10 cellular contexts compared by ENCODE assay signal in the genomic region with DNA sequence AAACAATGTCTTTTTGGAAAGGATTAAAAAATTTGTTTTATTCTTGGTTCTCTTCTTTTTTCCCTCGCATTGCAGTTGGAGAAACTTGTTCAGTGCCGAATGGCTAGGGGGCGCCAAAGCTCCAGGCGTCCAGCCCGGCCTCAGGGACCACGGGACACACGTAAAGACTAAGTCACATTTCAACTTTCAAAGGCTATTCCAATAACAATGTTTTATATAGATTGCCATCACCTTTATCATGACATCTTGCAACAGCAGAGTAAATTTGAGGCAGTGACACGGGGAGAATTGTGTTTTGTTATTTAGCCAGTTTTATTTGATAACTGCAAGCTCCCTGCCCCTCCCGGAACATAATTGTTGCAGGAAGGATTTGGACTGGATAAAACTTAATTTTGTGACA. TPM values are rescaled to one million over a fixed set of nuclear protein-coding genes. Genes with fewer than 3 reads are reported as not detected.
DNase-seq lines count a peak whose midpoint lies in the region; ATAC-seq and TF ChIP-seq lines count a peak whose summit lies in the region.
"Had no signal": no experiment of that assay in that cellular context is flagged by ENCODE, and none has a peak within 500 bp of the region (broad histone marks: within the 10 kb centered on the region; RNA-seq: fewer than 3 reads in every experiment).

No MANE protein-coding gene starts in this region.

- TF ChIP-seq EP300 in tibial nerve (IDR thresholded peaks at IDR 0.05) = no peak

- H2BK5ac ChIP-seq in H9 (ENCODE audit: insufficient read length, low read length) = no peak overlapping the region

- no peak overlapping the region for H3K23ac ChIP-seq in H9 (ENCODE audit: insufficient read length, low read depth, low read length)

- H3T11ph ChIP-seq in H9 (ENCODE audit: low read length) = no peak overlapping the region

- TF ChIP-seq CTCF in H9 (conservative IDR thresholded peaks at IDR 0.05) = peak; percentile 98
- TF ChIP-seq CTCF in fibroblast of mammary gland (conservative IDR thresholded peaks at IDR 0.05; ENCODE audit: control insufficient read depth, insufficient read depth, low read depth, low read length) = peak; percentile 98
- TF ChIP-seq CTCF in tibial nerve (IDR thresholded peaks at IDR 0.05) = peak; percentile 70 to 91 (median 82)

- no peak overlapping the region for H3K4ac ChIP-seq in H9 (ENCODE audit: low read depth, low read length)

- no CpG with 5 or more reads among the region's 9 CpGs for WGBS in H9 (ENCODE audit: extremely low coverage, insufficient read length, low lambda C conversion rate)
- WGBS in tibial nerve, 2 donors = 7 to 9% methylated on average over 9 of the region's 9 CpGs

- H3K27me3 ChIP-seq in H9 (ENCODE audit: insufficient read depth, low read length) (peaks cover 26% of the 10 kb centered on the region; the same call in 1 of the 2 replicates), tibial nerve (peaks cover 0 to 33% of the 10 kb centered on the region in 2 donors)

- no peak overlapping the region for H2AFZ ChIP-seq in H9 (ENCODE audit: low read length)

- no peak overlapping the region for H2BK120ac ChIP-seq in H9 (ENCODE audit: low read depth, low read length, poor library complexity, severe bottlenecking)

- H3K79me1 ChIP-seq in H9 (ENCODE audit: insufficient read depth, low read depth, low read length, poor library complexity, severe bottlenecking) = no peaks in the 10 kb centered on the region

- no peak overlapping the region for H2BK20ac ChIP-seq in H9 (ENCODE audit: low read depth, low read length, poor library complexity, severe bottlenecking)

- no peaks in the 10 kb centered on the region for H4K20me1 ChIP-seq in H9 (ENCODE audit: control insufficient read depth, insufficient read depth, insufficient read length)

- DNase-seq in CMK (ENCODE audit: low read depth) (peak; percentile 4), H9 (peak; percentile 62), NCI-H69 (lab: John Stamatoyannopoulos, UW) (peak; percentile 51), fibroblast of mammary gland (ENCODE audit: low read depth) (peak; percentile 70), tibial nerve (ENCODE audit: low spot score in 2 of 2) (peak; percentile 62 to 80)
- DNase-seq in activated CD8-positive, alpha-beta memory T cell treated with anti-CD3 and anti-CD28 coated beads for 24 hours = peak; percentile 77
- peak in 8 of 10 donors; percentile 22 to 44 (median 38) for DNase-seq in naive thymus-derived CD8-positive, alpha-beta T cell

- H2BK12ac ChIP-seq in H9 (ENCODE audit: insufficient read length, low read depth, low read length) = no peak overlapping the region

- H4K91ac ChIP-seq in H9 (ENCODE audit: insufficient read length, low read depth, low read length) = no peak overlapping the region

- no peak overlapping the region for H3K14ac ChIP-seq in H9 (ENCODE audit: insufficient read depth, low read length)

- POLR2A ChIA-PET in naive thymus-derived CD8-positive, alpha-beta T cell (lab: Charles Lee) = interaction anchor here (2.8 kb wide), 1 partner anchor 17 kb away, joined by 11 read pairs; no protein-coding TSS in a partner anchor

- peaks cover 5% of the 10 kb centered on the region; the same call in 1 of the 2 replicates for H3K4me1 ChIP-seq in H9 (ENCODE audit: insufficient read depth, low read length)
- H3K4me1 ChIP-seq in tibial nerve = peaks cover 0 to 51% (median 16%) of the 10 kb centered on the region in 4 donors

- H2AK5ac ChIP-seq in H9 (ENCODE audit: insufficient read length, low read length) = no peak overlapping the region

- peaks cover 55% of the 10 kb centered on the region for H3K27me3 Mint-ChIP-seq in H9 (ENCODE audit: low read depth)
- H3K27me3 Mint-ChIP-seq in naive thymus-derived CD8-positive, alpha-beta T cell = peaks cover 12 to 56% (median 39%) of the 10 kb centered on the region in 5 donors

- H3K4me3 ChIP-seq in fibroblast of mammary gland (ENCODE audit: control insufficient read depth, low read depth, low read length) = no peak overlapping the region
- H3K4me3 ChIP-seq in tibial nerve = peak overlapping the region in 1 of 4 donors; percentile 32

- no peak for TF ChIP-seq POLR2A in tibial nerve (IDR thresholded peaks at IDR 0.05)

- H4K8ac ChIP-seq in H9 (replicated peaks; ENCODE audit: insufficient read length, low read depth, low read length) = no peak overlapping the region

- no peaks in the 10 kb centered on the region for H3K36me3 ChIP-seq in tibial nerve

- no peak overlapping the region for H2BK15ac ChIP-seq in H9 (ENCODE audit: low read depth, low read length)

- H3K27ac Mint-ChIP-seq in H9 = no peak overlapping the region; a peak in 1 of 7 replicates
- H3K27ac Mint-ChIP-seq in naive thymus-derived CD8-positive, alpha-beta T cell = peak overlapping the region in 2 of 10 donors; percentile 63 to 93

- H3K9ac ChIP-seq in H9 (ENCODE audit: extremely low read depth, insufficient read length, low read length) = no peak overlapping the region

- no peak overlapping the region for H3K18ac ChIP-seq in H9 (ENCODE audit: insufficient read length, low read depth, low read length)

- H3K56ac ChIP-seq in H9 (ENCODE audit: insufficient read length, low read depth, low read length) = no peak overlapping the region

- ATAC-seq in naive thymus-derived CD8-positive, alpha-beta T cell = peak; percentile 29 to 31
- ATAC-seq in GM18520 (IDR thresholded peaks at IDR 0.05; ENCODE audit: unreplicated experiment) = no peak

- H3K36me3 Mint-ChIP-seq in H9 (ENCODE audit: insufficient read depth in 1 of 3, low read depth in 3 of 3) = peaks cover 0 to 2% (median 0%) of the 10 kb centered on the region in 3 experiments; a peak in 4 of 7 replicates
- no peaks in the 10 kb centered on the region for H3K36me3 Mint-ChIP-seq in naive thymus-derived CD8-positive, alpha-beta T cell

- peaks cover 43 to 48% of the 10 kb centered on the region in 2 experiments for H3K4me1 Mint-ChIP-seq in H9
- peaks cover 10 to 32% (median 27%) of the 10 kb centered on the region in 4 donors for H3K4me1 Mint-ChIP-seq in naive thymus-derived CD8-positive, alpha-beta T cell

- peak overlapping the region; percentile 71 for H3K4me2 ChIP-seq in H9 (ENCODE audit: insufficient read depth, insufficient read length, low read length)

- peaks cover 2 to 4% of the 10 kb centered on the region in 2 experiments; a peak in 2 of 5 replicates for H3K9me3 Mint-ChIP-seq in H9
- no peaks in the 10 kb centered on the region for H3K9me3 Mint-ChIP-seq in naive thymus-derived CD8-positive, alpha-beta T cell

- H3K27ac ChIP-seq in H9 (ENCODE audit: insufficient read length, low read depth, low read length) (no peak overlapping the region), tibial nerve (no peak overlapping the region)

- no peaks in the 10 kb centered on the region for H3K79me2 ChIP-seq in H9 (ENCODE audit: insufficient read depth, low read length)

- H3K23me2 ChIP-seq in H9 (ENCODE audit: insufficient read length, low read depth, low read length, poor library complexity, severe bottlenecking) = peaks cover 14% of the 10 kb centered on the region

- peak overlapping the region; percentile 61 to 76 for H3K4me3 Mint-ChIP-seq in H9
- peak overlapping the region; percentile 56 to 80 (median 69) for H3K4me3 Mint-ChIP-seq in naive thymus-derived CD8-positive, alpha-beta T cell

- no peak overlapping the region for H4K5ac ChIP-seq in H9 (ENCODE audit: insufficient read length, low read depth, low read length)

- H3K9me3 ChIP-seq in H9 (ENCODE audit: control insufficient read depth, low read depth, low read length) (no peaks in the 10 kb centered on the region), tibial nerve (no peaks in the 10 kb centered on the region)

RNA-seq across cellular contexts. Expression of gene IGFBP3, which starts 2.2 kb away (rescaled TPM):
- total RNA-seq in H9 (2021) (10.0 TPM in 2 replicates), tibial nerve (100 to 1,000 TPM; 145 to 377 (median 257) TPM)
- 10 to 100 TPM; 10.4 to 11.5 TPM for total RNA-seq in naive thymus-derived CD8-positive, alpha-beta T cell
- polyA plus RNA-seq in naive thymus-derived CD8-positive, alpha-beta T cell = 10 to 100 TPM in 1 of 3 donors, 1 to 10 TPM in 2; 2.1 to 13.7 (median 2.4) TPM

RNA-seq across cellular contexts. Expression of gene IGFBP1, which starts 35.0 kb away (rescaled TPM):
- total RNA-seq in H9 (2021) (not detected in 2 replicates), tibial nerve (not detected)
- not detected for total RNA-seq in naive thymus-derived CD8-positive, alpha-beta T cell
- polyA plus RNA-seq in naive thymus-derived CD8-positive, alpha-beta T cell = not detected
- total RNA-seq: subcutaneous adipose tissue; T-helper 2 cell treated with Interferon-gamma antibody and Interleukin-4, amounts not matched to agents 100 ng/mL and 5 ng/mL, for 36 hours had no signal

RNA-seq across cellular contexts. Expression of gene CCDC201, which starts 50.4 kb away (rescaled TPM):
- total RNA-seq in H9 (2021) (not detected in 2 replicates), tibial nerve (not detected)
- total RNA-seq in naive thymus-derived CD8-positive, alpha-beta T cell = not detected
- not detected for polyA plus RNA-seq in naive thymus-derived CD8-positive, alpha-beta T cell
- total RNA-seq: subcutaneous adipose tissue; T-helper 2 cell treated with Interferon-gamma antibody and Interleukin-4, amounts not matched to agents 100 ng/mL and 5 ng/mL, for 36 hours had no signal

Comparison
In these comparisons a context has a peak if more than half of its experiments do, and no peak if none do; other contexts are left out.
1. DNase-seq: peak in every context shown above with its lines; median percentile 77 in activated CD8-positive, alpha-beta memory T cell treated with anti-CD3 and anti-CD28 coated beads for 24 hours; 71 in tibial nerve; 70 in fibroblast of mammary gland; 62 in H9; 51 in NCI-H69; 38 in naive thymus-derived CD8-positive, alpha-beta T cell; 4 in CMK.
2. RNA of gene IGFBP3, which starts 2.2 kb away (total RNA-seq): 145 to 377 TPM in tibial nerve; 10.4 to 11.5 TPM in naive thymus-derived CD8-positive, alpha-beta T cell and 10.0 TPM in H9; every median in the first group is over 10 times any median in the second.
3. Peak in every context shown above with its lines, with median percentiles within 50 percentile points of each other: CTCF ChIP-seq.